Comparison of ENCODE assay signal across 16 cellular contexts in genomic region chr7:47638679-47639306, GRCh38. TPM values are rescaled to one million over a fixed set of nuclear protein-coding genes. Genes with fewer than 3 reads are reported as not detected.
DNase-seq lines count a peak whose midpoint lies in the region; ATAC-seq and TF ChIP-seq lines count a peak whose summit lies in the region.
"Had no signal": no experiment of that assay in that cellular context is flagged by ENCODE, and none has a peak within 500 bp of the region (broad histone marks: within the 10 kb centered on the region; RNA-seq: fewer than 3 reads in every experiment).

No MANE protein-coding gene starts in this region.

- CTCF ChIA-PET in activated CD4-positive, alpha-beta memory T cell treated with anti-CD3 and anti-CD28 coated beads for 36 hours (lab: Charles Lee) = no interaction called here

- TF ChIP-seq CTCF in esophagus muscularis mucosa (IDR thresholded peaks at IDR 0.05) (no peak), nephron progenitor cell (IDR thresholded peaks at IDR 0.05) (no peak), upper lobe of right lung (IDR thresholded peaks at IDR 0.05) (no peak)

- H3K27ac Mint-ChIP-seq in nephron progenitor cell = peak overlapping the region; percentile 37
- no peak overlapping the region for H3K27ac Mint-ChIP-seq in activated CD4-positive, alpha-beta memory T cell treated with anti-CD3 and anti-CD28 coated beads for 36 hours

- peaks cover 7% of the 10 kb centered on the region for H3K4me1 ChIP-seq in adipocyte (ENCODE audit: control insufficient read depth, insufficient read depth, low read length)
- peaks cover 26 to 78% (median 77%) of the 10 kb centered on the region in 4 donors for H3K4me1 ChIP-seq in esophagus muscularis mucosa
- H3K4me1 ChIP-seq in upper lobe of right lung = peaks cover 4% of the 10 kb centered on the region

- intact Hi-C loops in esophagus muscularis mucosa (cut with DNase I) = loop anchor here (5.0 to 10.0 kb wide), 3 partner anchors 46 to 136 kb away; no protein-coding TSS in a partner anchor
- intact Hi-C loops in upper lobe of right lung (cut with DNase I) = no loop called here
- intact Hi-C loops in activated CD4-positive, alpha-beta memory T cell treated with anti-CD3 and anti-CD28 coated beads for 36 hours (cut with micrococcal nuclease) = no loop called here

- POLR2A ChIA-PET in activated CD4-positive, alpha-beta memory T cell treated with anti-CD3 and anti-CD28 coated beads for 36 hours (lab: Charles Lee) = no interaction called here

- peak; percentile 81 for ATAC-seq in upper lobe of right lung

- no peak for TF ChIP-seq POLR2A in esophagus muscularis mucosa (IDR thresholded peaks at IDR 0.05; ENCODE audit: low read depth)

- H3K4me3 Mint-ChIP-seq in nephron progenitor cell = no peak overlapping the region
- H3K4me3 Mint-ChIP-seq in activated CD4-positive, alpha-beta memory T cell treated with anti-CD3 and anti-CD28 coated beads for 36 hours = no peak overlapping the region

- H3K4me3 ChIP-seq in adipocyte (ENCODE audit: low read length) (no peak overlapping the region), esophagus muscularis mucosa (no peak overlapping the region), upper lobe of right lung (no peak overlapping the region)
- H3K4me3 ChIP-seq: HAP-1 had no signal

- H3K27ac ChIP-seq in esophagus muscularis mucosa (replicated peaks in 1 of 4) (peak overlapping the region; percentile 39 to 64 (median 54)), upper lobe of right lung (no peak overlapping the region)
- H3K27ac ChIP-seq: HL-60 had no signal

- peaks cover 6% of the 10 kb centered on the region for H3K36me3 Mint-ChIP-seq in nephron progenitor cell (ENCODE audit: low read depth)
- no peaks in the 10 kb centered on the region for H3K36me3 Mint-ChIP-seq in activated CD4-positive, alpha-beta memory T cell treated with anti-CD3 and anti-CD28 coated beads for 36 hours

- peaks cover 70% of the 10 kb centered on the region for H3K4me1 Mint-ChIP-seq in nephron progenitor cell
- no peaks in the 10 kb centered on the region for H3K4me1 Mint-ChIP-seq in activated CD4-positive, alpha-beta memory T cell treated with anti-CD3 and anti-CD28 coated beads for 36 hours (ENCODE audit: low read depth)

- H3K27me3 Mint-ChIP-seq in nephron progenitor cell (ENCODE audit: low read depth, poor library complexity) = peaks cover 21% of the 10 kb centered on the region
- H3K27me3 Mint-ChIP-seq in activated CD4-positive, alpha-beta memory T cell treated with anti-CD3 and anti-CD28 coated beads for 36 hours = no peaks in the 10 kb centered on the region

- H3K36me3 ChIP-seq in adipocyte (ENCODE audit: control insufficient read depth, insufficient read depth, low read length, severe bottlenecking) = no peaks in the 10 kb centered on the region
- no peaks in the 10 kb centered on the region for H3K36me3 ChIP-seq in esophagus muscularis mucosa
- H3K36me3 ChIP-seq in upper lobe of right lung = no peaks in the 10 kb centered on the region
- H3K36me3 ChIP-seq: HAP-1 had no signal

- H3K9me3 Mint-ChIP-seq in nephron progenitor cell = peaks cover 23% of the 10 kb centered on the region
- H3K9me3 Mint-ChIP-seq in activated CD4-positive, alpha-beta memory T cell treated with anti-CD3 and anti-CD28 coated beads for 36 hours = peaks cover 8% of the 10 kb centered on the region

- 53% methylated on average over 14 of the region's 14 CpGs for WGBS in esophagus muscularis mucosa

- H3K9me3 ChIP-seq in adipocyte (ENCODE audit: control insufficient read depth, low read length) (peaks cover 6% of the 10 kb centered on the region), esophagus muscularis mucosa (no peaks in the 10 kb centered on the region), upper lobe of right lung (no peaks in the 10 kb centered on the region)

- H3K27me3 ChIP-seq in adipocyte (replicated peaks; ENCODE audit: control insufficient read depth, insufficient read depth, low read length) (peaks cover 26% of the 10 kb centered on the region), esophagus muscularis mucosa (no peaks in the 10 kb centered on the region), upper lobe of right lung (no peaks in the 10 kb centered on the region)

- DNase-seq in adipocyte (ENCODE audit: low read depth) (peak; percentile 18), esophagus muscularis mucosa (ENCODE audit: extremely low spot score) (no peak), nephron progenitor cell (no peak), upper lobe of right lung (no peak), putamen (ENCODE audit: low spot score) (no peak), SIG-M5 (lab: John Stamatoyannopoulos, UW) (no peak)
- no peak for DNase-seq in activated CD4-positive, alpha-beta memory T cell treated with anti-CD3 and anti-CD28 coated beads for 36 hours
- DNase-seq: activated CD4-positive, alpha-beta T cell treated with anti-CD3 and anti-CD28 coated beads, Interleukin-2, amount 50 U/mL, for 48 hours; cerebellar nuclear complex; NCI-H2081; NCI-H774; SHP77 treated with DMSO at 0.1 percent for 48 hours; stimulated activated CD4-positive, alpha-beta T cell treated with anti-CD3 and anti-CD28 coated beads, Interleukin-4, amount 100 ng/mL, for 1 hour; T-helper 9 cell had no signal

- TF ChIP-seq EP300 in esophagus muscularis mucosa (IDR thresholded peaks at IDR 0.05) = no peak

- H3K9ac ChIP-seq in adipocyte (ENCODE audit: low read length) = no peak overlapping the region

RNA-seq across cellular contexts. Expression of gene TNS3, which starts 56.9 kb away (rescaled TPM):
- total RNA-seq in esophagus muscularis mucosa (10 to 100 TPM; 34.6 to 52.5 (median 48.6) TPM), upper lobe of right lung (168 TPM)
- under 1 TPM; 0.15 to 0.31 TPM for total RNA-seq in activated CD4-positive, alpha-beta memory T cell treated with anti-CD3 and anti-CD28 coated beads for 36 hours

Comparison
In these comparisons a context has a peak if more than half of its experiments do, and no peak if none do; other contexts are left out.
1. RNA of gene TNS3, which starts 56.9 kb away (total RNA-seq): 168 TPM in upper lobe of right lung (single experiment) and 34.6 to 52.5 TPM in esophagus muscularis mucosa; 0.15 to 0.31 TPM in activated CD4-positive, alpha-beta memory T cell treated with anti-CD3 and anti-CD28 coated beads for 36 hours; every median in the first group is over 10 times any median in the second.